1 cellular context compared by ENCODE assay signal in genomic region chr3:42736531-42736930, GRCh38.
TF ChIP-seq lines count a peak whose summit lies in the region.

No MANE protein-coding gene starts in this region.

TF ChIP-seq in H1, 55 proteins besides CTCF, POLR2A, EP300 and RAD21:
- TF ChIP-seq SUZ12 (IDR thresholded peaks at IDR 0.05; ENCODE audit: low read length) = no peak
